Comparison of ENCODE assay signal across 33 cellular contexts in the genomic region with DNA sequence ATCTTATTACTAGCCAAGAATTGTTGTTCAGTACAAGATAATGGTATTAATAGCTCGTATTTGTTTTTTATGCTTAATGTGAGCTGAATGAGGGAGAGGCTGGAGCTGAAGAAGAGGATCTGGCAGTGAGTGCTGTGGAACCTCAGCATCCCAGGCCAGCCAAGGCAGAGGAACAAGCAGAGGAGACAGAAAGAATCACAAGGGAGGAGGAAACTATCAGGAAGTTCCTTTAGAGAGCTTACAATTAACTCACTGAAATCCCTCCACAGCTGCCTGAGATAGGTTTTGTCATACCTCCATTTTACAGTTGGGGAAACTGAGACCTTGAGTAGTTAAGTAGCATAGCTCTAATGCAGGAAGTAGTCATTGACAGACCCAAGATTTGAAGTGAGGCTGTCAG.
"Had no signal": no experiment of that assay in that cellular context is flagged by ENCODE, and none has a peak within 500 bp of the region (broad histone marks: within the 10 kb centered on the region; RNA-seq: fewer than 3 reads in every experiment).

No MANE protein-coding gene starts in this region.

- H3K27me3 Mint-ChIP-seq: activated CD4-positive, alpha-beta memory T cell treated with anti-CD3 and anti-CD28 coated beads, Interleukin-2, amount 10 ng/mL, durations not matched to agents 7 days and 5 days; activated CD4-positive, alpha-beta T cell treated with anti-CD3 and anti-CD28 coated beads, Interleukin-2, amount 10 ng/mL, durations not matched to agents 7 days and 5 days; activated naive CD8-positive, alpha-beta T cell; activated T-cell treated with anti-CD3 and anti-CD28 coated beads, Interleukin-2, amount 50 U/mL, for 24 hours; brain; dendritic cell treated with granulocyte-macrophage colony-stimulating factor and Interleukin-4, amounts not matched to agents 40 ng/mL and 50 ng/mL, for 4 days had no signal

- H3K4me1 ChIP-seq: breast epithelium, colonic mucosa, foreskin keratinocyte had no signal

- H3K4me3 Mint-ChIP-seq: activated CD4-positive, alpha-beta memory T cell treated with anti-CD3 and anti-CD28 coated beads, Interleukin-2, amount 10 ng/mL, durations not matched to agents 7 days and 5 days; activated CD4-positive, alpha-beta T cell treated with anti-CD3 and anti-CD28 coated beads, Interleukin-2, amount 10 ng/mL, durations not matched to agents 7 days and 5 days; activated naive CD8-positive, alpha-beta T cell; activated T-cell treated with anti-CD3 and anti-CD28 coated beads, Interleukin-2, amount 50 U/mL, for 24 hours; brain; dendritic cell treated with granulocyte-macrophage colony-stimulating factor and Interleukin-4, amounts not matched to agents 40 ng/mL and 50 ng/mL, for 4 days; endodermal cell; WTC11 had no signal

- H3K4me3 ChIP-seq: ascending aorta, breast epithelium, cardiac muscle cell, colonic mucosa, dorsolateral prefrontal cortex, esophagus muscularis mucosa, gastroesophageal sphincter, heart right ventricle, hepatocyte had no signal

- H3K27ac ChIP-seq: ascending aorta, breast epithelium, cardiac muscle cell, colonic mucosa, esophagus muscularis mucosa, foreskin keratinocyte, gastroesophageal sphincter, heart right ventricle, hepatocyte, VCaP had no signal

- H3K4me1 Mint-ChIP-seq: endodermal cell had no signal

- H3K27me3 ChIP-seq: ascending aorta, breast epithelium, cardiac muscle cell, colonic mucosa, dorsolateral prefrontal cortex, esophagus muscularis mucosa, foreskin keratinocyte, gastroesophageal sphincter, heart right ventricle, hepatocyte had no signal

- H3K9me3 ChIP-seq: ascending aorta, breast epithelium, colonic mucosa, esophagus muscularis mucosa, gastroesophageal sphincter, heart right ventricle had no signal

- DNase-seq: activated CD4-positive, alpha-beta memory T cell treated with anti-CD3 and anti-CD28 coated beads, Interleukin-2, amount 10 ng/mL, durations not matched to agents 7 days and 5 days; activated CD4-positive, alpha-beta T cell treated with anti-CD3 and anti-CD28 coated beads for 1 hour; activated CD4-positive, alpha-beta T cell treated with anti-CD3 and anti-CD28 coated beads for 4 hours; activated CD4-positive, alpha-beta T cell treated with anti-CD3 and anti-CD28 coated beads, Interleukin-2, amount 10 ng/mL, durations not matched to agents 7 days and 5 days; activated CD4-positive, alpha-beta T cell treated with anti-CD3 and anti-CD28 coated beads, Interleukin-2, amount 50 U/mL, for 4 hours; activated CD8-positive, alpha-beta memory T cell treated with anti-CD3 and anti-CD28 coated beads, Interleukin-2, amount 50 U/mL, for 48 hours; activated effector memory CD4-positive, alpha-beta T cell treated with anti-CD3 and anti-CD28 coated beads, Interleukin-2, amount 50 U/mL, for 16 hours; activated naive CD4-positive, alpha-beta T cell treated with anti-CD3 and anti-CD28 coated beads, Interleukin-2, amount 50 U/mL, for 16 hours; activated T-cell treated with anti-CD3 and anti-CD28 coated beads for 4 hours; activated T-cell treated with anti-CD3 and anti-CD28 coated beads, Interleukin-2, amount 50 U/mL, for 24 hours; activated T-cell treated with anti-CD3 and anti-CD28 coated beads, Interleukin-2, amount 50 U/mL, for 72 hours; central memory CD4-positive, alpha-beta T cell; cerebellar nuclear complex; colonic mucosa; dorsolateral prefrontal cortex; effector memory CD4-positive, alpha-beta T cell; endodermal cell; erythroblast; foreskin keratinocyte; heart right ventricle; T-helper 2 cell had no signal

- H3K4me2 ChIP-seq: hepatocyte had no signal

- H3K36me3 ChIP-seq: ascending aorta, breast epithelium, cardiac muscle cell, colonic mucosa, esophagus muscularis mucosa, gastroesophageal sphincter had no signal

- H3K27ac Mint-ChIP-seq: activated CD4-positive, alpha-beta memory T cell treated with anti-CD3 and anti-CD28 coated beads, Interleukin-2, amount 10 ng/mL, durations not matched to agents 7 days and 5 days; activated naive CD8-positive, alpha-beta T cell; activated T-cell treated with anti-CD3 and anti-CD28 coated beads, Interleukin-2, amount 50 U/mL, for 24 hours; activated T-helper 2 cell treated with anti-CD3 and anti-CD28 coated beads, Interferon-gamma antibody, Interleukin-2, Interleukin-4, amounts not matched to agents 10 μg/mL and 5 μg/mL and 100 μg/mL, durations not matched to agents 14 hours and 24 hours and 36 hours; brain; dendritic cell treated with granulocyte-macrophage colony-stimulating factor and Interleukin-4, amounts not matched to agents 40 ng/mL and 50 ng/mL, for 4 days; endodermal cell; WTC11 had no signal

- ATAC-seq: activated T-cell treated with anti-CD3 and anti-CD28 coated beads, Interleukin-2, amount 50 U/mL, for 72 hours; foreskin keratinocyte; gastroesophageal sphincter; heart right ventricle; WTC11 had no signal

- H3K9me3 Mint-ChIP-seq: activated CD4-positive, alpha-beta memory T cell treated with anti-CD3 and anti-CD28 coated beads, Interleukin-2, amount 10 ng/mL, durations not matched to agents 7 days and 5 days; activated T-cell treated with anti-CD3 and anti-CD28 coated beads, Interleukin-2, amount 50 U/mL, for 24 hours; activated T-helper 2 cell treated with anti-CD3 and anti-CD28 coated beads, Interferon-gamma antibody, Interleukin-2, Interleukin-4, amounts not matched to agents 10 μg/mL and 5 μg/mL and 100 μg/mL, durations not matched to agents 14 hours and 24 hours and 36 hours; dendritic cell treated with granulocyte-macrophage colony-stimulating factor and Interleukin-4, amounts not matched to agents 40 ng/mL and 50 ng/mL, for 4 days; WTC11 had no signal
